1 cellular context compared by ENCODE assay signal in genomic region chr2:205139822-205140612, GRCh38.
TF ChIP-seq lines count a peak whose summit lies in the region.

No MANE protein-coding gene starts in this region.

TF ChIP-seq in HepG2, 621 proteins besides CTCF, POLR2A, EP300 and RAD21 (continued from another document):
- TF ChIP-seq HOXA7 (CRISPR knock-in tag; IDR thresholded peaks at IDR 0.05) = no peak
- TF ChIP-seq ZNF687 (CRISPR knock-in tag; IDR thresholded peaks at IDR 0.05) = peak; percentile 30; the same call in 1 of the 2 replicates
- TF ChIP-seq ETV5 (CRISPR knock-in tag; IDR thresholded peaks at IDR 0.05; ENCODE audit: borderline replicate concordance) = no peak
- TF ChIP-seq ZNF263 (CRISPR knock-in tag; IDR thresholded peaks at IDR 0.05) = no peak
- TF ChIP-seq AFF4 (CRISPR knock-in tag; IDR thresholded peaks at IDR 0.05) = no peak
- TF ChIP-seq ATF4 (CRISPR knock-in tag; IDR thresholded peaks at IDR 0.05) = no peak
- no peak for TF ChIP-seq HIVEP1 (CRISPR knock-in tag; IDR thresholded peaks at IDR 0.05)
- TF ChIP-seq ZNF614 (CRISPR knock-in tag; IDR thresholded peaks at IDR 0.05; ENCODE audit: borderline replicate concordance) = no peak
- no peak for TF ChIP-seq NFRKB (IDR thresholded peaks at IDR 0.05)
- no peak for TF ChIP-seq GTF3A (CRISPR knock-in tag; conservative IDR thresholded peaks at IDR 0.05)
- TF ChIP-seq RCOR2 (CRISPR knock-in tag; IDR thresholded peaks at IDR 0.05) = no peak
- TF ChIP-seq FOXO1 (CRISPR knock-in tag; IDR thresholded peaks at IDR 0.05) = no peak
- 0 out of 2 replicates have a peak, but pooled peaks have one; percentile 23 for TF ChIP-seq ZMYM4 (CRISPR knock-in tag; IDR thresholded peaks at IDR 0.05)
